22 cellular contexts compared by ENCODE assay signal in the genomic region with DNA sequence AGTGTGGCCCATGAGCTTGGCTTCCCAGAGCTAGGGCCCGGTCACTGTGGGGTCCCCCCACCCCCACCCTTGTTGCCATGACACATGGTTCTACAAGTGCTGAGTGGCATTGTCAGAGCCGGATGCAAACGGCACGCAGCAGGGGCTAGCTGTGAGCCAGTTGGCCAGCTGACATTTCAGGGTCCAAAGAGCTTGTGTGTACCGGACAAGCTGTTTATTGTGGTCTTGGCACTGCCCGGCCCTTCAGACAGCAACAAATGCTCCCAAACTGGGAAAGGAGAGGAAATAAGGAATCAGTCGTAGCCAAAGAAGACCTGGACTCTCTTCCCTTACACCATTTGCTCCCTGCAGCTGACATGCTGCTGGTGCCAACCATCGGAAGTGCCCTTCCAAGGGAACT. TPM values are rescaled to one million over a fixed set of nuclear protein-coding genes. Genes with fewer than 3 reads are reported as not detected.
A peak's percentile ranks its signal among the peaks of the same experiment; 100 is the strongest.
DNase-seq lines count a peak whose midpoint lies in the region; ATAC-seq and TF ChIP-seq lines count a peak whose summit lies in the region.
"Had no signal": no experiment of that assay in that cellular context is flagged by ENCODE, and none has a peak within 500 bp of the region (broad histone marks: within the 10 kb centered on the region; RNA-seq: fewer than 3 reads in every experiment).

No MANE protein-coding gene starts in this region.

- no peak overlapping the region for H3K4me3 Mint-ChIP-seq in activated T-cell treated with anti-CD3 and anti-CD28 coated beads, Interleukin-2, amount 50 U/mL, for 72 hours
- H3K4me3 Mint-ChIP-seq: activated naive CD8-positive, alpha-beta T cell treated with anti-CD3 and anti-CD28 coated beads, Interleukin-2, amount 10 ng/mL, durations not matched to agents 7 days and 5 days; activated T-cell treated with anti-CD3 and anti-CD28 coated beads, Interleukin-2, amount 50 U/mL, for 4 hours; central memory CD8-positive, alpha-beta T cell had no signal

- H3K9me3 Mint-ChIP-seq in activated T-cell treated with anti-CD3 and anti-CD28 coated beads, Interleukin-2, amount 50 U/mL, for 72 hours, result no peaks in the 10 kb centered on the region
- H3K9me3 Mint-ChIP-seq: activated naive CD8-positive, alpha-beta T cell treated with anti-CD3 and anti-CD28 coated beads, Interleukin-2, amount 10 ng/mL, durations not matched to agents 7 days and 5 days; activated T-cell treated with anti-CD3 and anti-CD28 coated beads, Interleukin-2, amount 50 U/mL, for 4 hours had no signal

- ATAC-seq in heart right ventricle (no peak), left ventricle myocardium superior (no peak), left lobe of liver (peak; percentile 53), upper lobe of right lung (no peak), GM21737 (IDR thresholded peaks at IDR 0.05; ENCODE audit: unreplicated experiment) (no peak)
- ATAC-seq in activated T-cell treated with anti-CD3 and anti-CD28 coated beads, Interleukin-2, amount 50 U/mL, for 72 hours (replicated peaks in 1 of 2), result no peak
- ATAC-seq: activated T-cell treated with anti-CD3 and anti-CD28 coated beads, Interleukin-2, amount 50 U/mL, for 4 hours; mucosa of descending colon had no signal

- H3K4me1 ChIP-seq in heart right ventricle, result peaks cover 16 to 96% (median 52%) of the 10 kb centered on the region in 9 donors
- peaks cover 33% of the 10 kb centered on the region for H3K4me1 ChIP-seq in upper lobe of right lung

- H3K27ac ChIP-seq in heart right ventricle (peak overlapping the region in 9 of 10 donors; percentile 36 to 80 (median 72)), upper lobe of right lung (peak overlapping the region; percentile 30)
- H3K27ac ChIP-seq: SK-N-MC had no signal

- intact Hi-C loops in heart right ventricle (cut with DNase I), result loop anchor here in 1 of 10 donors (5.0 kb wide), 1 partner anchor 34 kb away; no protein-coding TSS in a partner anchor
- intact Hi-C loops in left ventricle myocardium superior (cut with micrococcal nuclease), result no loop called here
- intact Hi-C loops in upper lobe of right lung (cut with DNase I), result no loop called here

- H3K4me3 ChIP-seq in heart right ventricle (no peak overlapping the region), upper lobe of right lung (no peak overlapping the region)
- H3K4me3 ChIP-seq: mucosa of descending colon, SK-N-MC, thoracic aorta had no signal

- H3K36me3 ChIP-seq in heart right ventricle (no peaks in the 10 kb centered on the region), upper lobe of right lung (no peaks in the 10 kb centered on the region)
- H3K36me3 ChIP-seq: thoracic aorta had no signal

- peaks cover 5% of the 10 kb centered on the region for H3K27me3 Mint-ChIP-seq in activated T-cell treated with anti-CD3 and anti-CD28 coated beads, Interleukin-2, amount 50 U/mL, for 72 hours (ENCODE audit: low read depth)
- H3K27me3 Mint-ChIP-seq: activated naive CD8-positive, alpha-beta T cell treated with anti-CD3 and anti-CD28 coated beads, Interleukin-2, amount 10 ng/mL, durations not matched to agents 7 days and 5 days had no signal

- TF ChIP-seq CTCF in heart right ventricle (IDR thresholded peaks at IDR 0.05) (no peak), upper lobe of right lung (IDR thresholded peaks at IDR 0.05) (no peak)

- H3K4me1 Mint-ChIP-seq in activated T-cell treated with anti-CD3 and anti-CD28 coated beads, Interleukin-2, amount 50 U/mL, for 72 hours (ENCODE audit: low read depth), result peaks cover 27% of the 10 kb centered on the region

- DNase-seq in heart right ventricle (no peak), left ventricle myocardium superior (no peak), left lobe of liver (ENCODE audit: low spot score) (peak; percentile 79), pons (ENCODE audit: low spot score) (peak; percentile 70), upper lobe of right lung (no peak), HuH-7 (ENCODE audit: low spot score) (no peak)
- DNase-seq in activated T-cell treated with anti-CD3 and anti-CD28 coated beads, Interleukin-2, amount 50 U/mL, for 72 hours, result no peak
- DNase-seq: activated CD4-positive, alpha-beta T cell treated with anti-CD3 and anti-CD28 coated beads, Interleukin-2, amount 50 U/mL, for 4 hours; activated naive CD8-positive, alpha-beta T cell treated with anti-CD3 and anti-CD28 coated beads, Interleukin-2, amount 10 ng/mL, durations not matched to agents 7 days and 5 days; activated T-cell treated with anti-CD3 and anti-CD28 coated beads, Interleukin-2, amount 50 U/mL, for 4 hours; GOT3; mucosa of descending colon; NCI-H1694; NCI-H524 had no signal

- no peaks in the 10 kb centered on the region for H3K36me3 Mint-ChIP-seq in activated T-cell treated with anti-CD3 and anti-CD28 coated beads, Interleukin-2, amount 50 U/mL, for 72 hours (ENCODE audit: insufficient read depth in 2 of 2)

- no peaks in the 10 kb centered on the region for H3K9me3 ChIP-seq in heart right ventricle
- no peaks in the 10 kb centered on the region for H3K9me3 ChIP-seq in upper lobe of right lung
- H3K9me3 ChIP-seq: mucosa of descending colon, thoracic aorta had no signal

- no peak overlapping the region for H3K27ac Mint-ChIP-seq in activated T-cell treated with anti-CD3 and anti-CD28 coated beads, Interleukin-2, amount 50 U/mL, for 72 hours
- H3K27ac Mint-ChIP-seq: activated naive CD8-positive, alpha-beta T cell treated with anti-CD3 and anti-CD28 coated beads, Interleukin-2, amount 10 ng/mL, durations not matched to agents 7 days and 5 days had no signal

- WGBS in heart right ventricle, 2 donors, result 63 to 66% methylated on average over 8 of the region's 8 CpGs

- H3K27me3 ChIP-seq in heart right ventricle (peaks cover 0 to 14% (median 0%) of the 10 kb centered on the region in 7 donors), upper lobe of right lung (no peaks in the 10 kb centered on the region)

RNA-seq across cellular contexts. Expression of gene TSC22D3, which starts 36.8 kb away (rescaled TPM):
- total RNA-seq in heart right ventricle, result 10 to 100 TPM; 26.3 to 88.2 (median 36.0) TPM
- polyA plus RNA-seq in heart right ventricle, result 100 to 1,000 TPM in 1 of 2 donors, 10 to 100 TPM in 1; 70.7 to 153 TPM
- 63.3 TPM for total RNA-seq in left ventricle myocardium superior
- total RNA-seq in left lobe of liver, result 139 TPM
- 317 TPM for total RNA-seq in upper lobe of right lung
- 10 to 100 TPM; 79.1 to 88.1 TPM for total RNA-seq in activated T-cell treated with anti-CD3 and anti-CD28 coated beads, Interleukin-2, amount 50 U/mL, for 72 hours

RNA-seq across cellular contexts. Expression of gene NCBP2L, which starts 38.8 kb away (rescaled TPM):
- total RNA-seq in heart right ventricle, result under 1 TPM in 1 of 10 donors, not detected in 9; 0.45 TPM
- under 1 TPM in 1 of 2 donors, not detected in 1; 0.01 TPM for polyA plus RNA-seq in heart right ventricle
- total RNA-seq in left ventricle myocardium superior, result not detected
- not detected for total RNA-seq in left lobe of liver
- not detected for total RNA-seq in upper lobe of right lung
- not detected for total RNA-seq in activated T-cell treated with anti-CD3 and anti-CD28 coated beads, Interleukin-2, amount 50 U/mL, for 72 hours
- total RNA-seq: A172; activated naive CD8-positive, alpha-beta T cell treated with anti-CD3 and anti-CD28 coated beads, Interleukin-2, amount 10 ng/mL, durations not matched to agents 7 days and 5 days; activated T-cell treated with anti-CD3 and anti-CD28 coated beads, Interleukin-2, amount 50 U/mL, for 4 hours; frontal cortex; mucosa of descending colon; OCI-LY7; posterior vena cava; thoracic aorta had no signal

Comparison
In these comparisons a context has a peak if more than half of its experiments do, and no peak if none do; other contexts are left out.
1. DNase-seq: peak in left lobe of liver (single experiment) and pons (single experiment); none in heart right ventricle (0 of 2), left ventricle myocardium superior (single experiment), upper lobe of right lung (single experiment), HuH-7 (single experiment) and activated T-cell treated with anti-CD3 and anti-CD28 coated beads, Interleukin-2, amount 50 U/mL, for 72 hours (0 of 2).